26 cellular contexts compared by ENCODE assay signal in the genomic region with DNA sequence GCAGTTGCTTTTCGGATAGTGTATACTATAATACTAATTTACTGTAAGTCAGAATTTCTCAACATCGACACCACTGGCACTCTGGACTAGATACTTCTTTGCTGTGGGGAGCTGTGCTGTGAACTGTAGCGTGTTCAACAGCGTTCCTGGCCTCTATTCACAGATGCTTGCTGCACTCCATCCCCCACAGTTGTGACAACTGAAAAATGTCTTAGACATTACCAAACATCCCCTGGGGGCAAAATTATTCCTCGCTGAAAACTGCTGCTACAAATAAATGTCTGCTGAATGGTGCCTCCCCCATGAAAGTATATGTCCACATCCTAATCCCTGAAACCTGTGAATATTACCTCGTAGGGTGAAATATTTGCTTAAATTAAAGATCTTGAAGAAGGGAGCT. TPM values are rescaled to one million over a fixed set of nuclear protein-coding genes. Genes with fewer than 3 reads are reported as not detected.
"Had no signal": no experiment of that assay in that cellular context is flagged by ENCODE, and none has a peak within 500 bp of the region (broad histone marks: within the 10 kb centered on the region; RNA-seq: fewer than 3 reads in every experiment).

No MANE protein-coding gene starts in this region.

- H3K27ac ChIP-seq: adrenal gland, esophagus muscularis mucosa, foreskin keratinocyte, neural progenitor cell, psoas muscle, upper lobe of right lung, VCaP had no signal

- H3K4me1 Mint-ChIP-seq: activated naive CD4-positive, alpha-beta T cell treated with anti-CD3 and anti-CD28 coated beads, Interleukin-2, amount 10 ng/mL, durations not matched to agents 7 days and 5 days; neural progenitor cell; stimulated activated naive CD8-positive, alpha-beta T cell treated with anti-CD3 and anti-CD28 coated beads, Interleukin-15, amount 100 ng/mL, for 72 hours had no signal

- H3K9me3 ChIP-seq: adrenal gland, esophagus muscularis mucosa, mucosa of descending colon, psoas muscle, upper lobe of right lung had no signal

- DNase-seq: activated CD4-positive, alpha-beta T cell treated with anti-CD3 and anti-CD28 coated beads, Interleukin-2, amount 50 U/mL, for 1 hour; activated CD4-positive, CD25-positive, alpha-beta regulatory T cell treated with anti-CD3 and anti-CD28 coated beads, Interleukin-2, amount 50 U/mL, for 72 hours; activated CD8-positive, alpha-beta memory T cell treated with anti-CD3 and anti-CD28 coated beads, Interleukin-2, amount 50 U/mL, for 4 hours; activated naive CD4-positive, alpha-beta T cell treated with anti-CD3 and anti-CD28 coated beads, Interleukin-2, amount 10 ng/mL, durations not matched to agents 7 days and 5 days; activated T-cell treated with anti-CD3 and anti-CD28 coated beads, Interleukin-2, amount 50 U/mL, for 4 hours; adrenal gland; cerebellar nuclear complex; effector CD4-positive, alpha-beta T cell; foreskin keratinocyte; hypothalamus; kidney; mammary epithelial cell; mucosa of descending colon; naive B cell; psoas muscle; right cardiac atrium; small intestine; stimulated activated CD4-positive, alpha-beta T cell treated with anti-CD3 and anti-CD28 coated beads, Interleukin-4, amount 100 ng/mL, for 1 hour; stimulated activated naive CD8-positive, alpha-beta T cell treated with anti-CD3 and anti-CD28 coated beads, Interleukin-15, amount 100 ng/mL, for 72 hours; T-helper 17 cell; upper lobe of right lung had no signal

- H3K9me3 Mint-ChIP-seq: activated naive CD4-positive, alpha-beta T cell treated with anti-CD3 and anti-CD28 coated beads, Interleukin-2, amount 10 ng/mL, durations not matched to agents 7 days and 5 days; activated T-cell treated with anti-CD3 and anti-CD28 coated beads, Interleukin-2, amount 50 U/mL, for 4 hours; naive B cell; neural progenitor cell; stimulated activated naive CD8-positive, alpha-beta T cell treated with anti-CD3 and anti-CD28 coated beads, Interleukin-15, amount 100 ng/mL, for 72 hours had no signal

- H3K36me3 Mint-ChIP-seq: activated naive CD4-positive, alpha-beta T cell treated with anti-CD3 and anti-CD28 coated beads, Interleukin-2, amount 10 ng/mL, durations not matched to agents 7 days and 5 days; naive B cell; neural progenitor cell had no signal

- H2AFZ ChIP-seq: neural progenitor cell had no signal

- H3K4me1 ChIP-seq: adrenal gland, foreskin keratinocyte, neural progenitor cell, psoas muscle had no signal

- H3K27ac Mint-ChIP-seq: activated naive CD4-positive, alpha-beta T cell treated with anti-CD3 and anti-CD28 coated beads, Interleukin-2, amount 10 ng/mL, durations not matched to agents 7 days and 5 days; neural progenitor cell; stimulated activated naive CD8-positive, alpha-beta T cell treated with anti-CD3 and anti-CD28 coated beads, Interleukin-15, amount 100 ng/mL, for 72 hours; T-helper 17 cell had no signal

- H3K4me3 ChIP-seq: adrenal gland, esophagus muscularis mucosa, mucosa of descending colon, neural progenitor cell, psoas muscle, upper lobe of right lung had no signal

- H3K36me3 ChIP-seq: adrenal gland, esophagus muscularis mucosa, neural progenitor cell, upper lobe of right lung had no signal

- H3K4me3 Mint-ChIP-seq: activated naive CD4-positive, alpha-beta T cell treated with anti-CD3 and anti-CD28 coated beads, Interleukin-2, amount 10 ng/mL, durations not matched to agents 7 days and 5 days; activated T-cell treated with anti-CD3 and anti-CD28 coated beads, Interleukin-2, amount 50 U/mL, for 4 hours; naive B cell; neural progenitor cell; stimulated activated naive CD8-positive, alpha-beta T cell treated with anti-CD3 and anti-CD28 coated beads, Interleukin-15, amount 100 ng/mL, for 72 hours; T-helper 17 cell had no signal

- H3K9ac ChIP-seq: neural progenitor cell had no signal

- H3K27me3 ChIP-seq: esophagus muscularis mucosa, upper lobe of right lung had no signal

- H3K4me2 ChIP-seq: neural progenitor cell had no signal

RNA-seq across cellular contexts. Expression of gene CD6, which starts 12.0 kb away (rescaled TPM):
- total RNA-seq: bronchial epithelial cell, mammary epithelial cell, osteocyte had no signal
- polyA plus RNA-seq: mammary epithelial cell had no signal

RNA-seq across cellular contexts. Expression of gene TMEM132A, which starts 35.2 kb away (rescaled TPM):
- total RNA-seq: T-helper 17 cell had no signal
